ENCODE assay signal across 20 cellular contexts in the genomic region with DNA sequence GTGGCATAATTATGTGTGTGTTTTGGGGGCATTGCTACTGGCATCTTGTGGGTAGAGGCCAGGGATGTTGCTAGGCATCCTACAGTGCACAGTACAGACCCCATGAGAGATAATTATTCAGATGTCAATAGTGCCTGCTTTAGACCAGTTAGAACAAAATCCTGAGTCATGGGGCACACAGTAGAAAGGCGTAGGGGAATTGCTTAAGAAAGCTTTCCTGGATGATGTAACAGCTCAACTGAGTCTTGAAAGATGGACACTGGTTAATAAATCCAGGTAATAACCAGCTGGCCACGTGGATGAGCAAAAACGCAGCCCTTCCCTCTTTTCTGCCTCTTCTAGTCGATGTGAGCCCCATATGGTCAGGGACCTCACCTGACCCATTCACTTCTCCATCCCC. TPM values are rescaled to one million over a fixed set of nuclear protein-coding genes. Genes with fewer than 3 reads are reported as not detected.
A peak's percentile ranks its signal among the peaks of the same experiment; 100 is the strongest.
DNase-seq lines count a peak whose midpoint lies in the region; ATAC-seq and TF ChIP-seq lines count a peak whose summit lies in the region.
"Had no signal": no experiment of that assay in that cellular context is flagged by ENCODE, and none has a peak within 500 bp of the region (broad histone marks: within the 10 kb centered on the region; RNA-seq: fewer than 3 reads in every experiment).

No MANE protein-coding gene starts in this region.

- H4K20me1 ChIP-seq in mammary epithelial cell (ENCODE audit: insufficient read depth, low read length) = no peaks in the 10 kb centered on the region

- peaks cover 17% of the 10 kb centered on the region for H3K4me1 ChIP-seq in mammary epithelial cell (ENCODE audit: insufficient read depth, low read length)
- no peaks in the 10 kb centered on the region for H3K4me1 ChIP-seq in foreskin keratinocyte

- no peaks in the 10 kb centered on the region for H3K79me2 ChIP-seq in mammary epithelial cell (ENCODE audit: insufficient read depth, low read length)

- CTCF ChIA-PET in mammary epithelial cell (lab: Charles Lee; ENCODE audit: low non-redundant PET) = no interaction called here

- H3K4me3 ChIP-seq in NB4 (ENCODE audit: low read depth, low read length) (no peak overlapping the region), mammary epithelial cell (replicated peaks in 1 of 3; ENCODE audit: insufficient read depth in 1 of 3, low read depth in 2 of 3, low read length in 3 of 3) (no peak overlapping the region)
- H3K4me3 ChIP-seq: GM12878, MG63, PC-9 had no signal

- dilution Hi-C loops in mammary epithelial cell (cut with HindIII; ENCODE audit: low sequenced_read_pairs) = loop anchor here (10.0 kb wide), 1 partner anchor 67 kb away; no protein-coding TSS in a partner anchor

- no peaks in the 10 kb centered on the region for H3K36me3 ChIP-seq in mammary epithelial cell (ENCODE audit: insufficient read depth, low read length)

- H3K4me2 ChIP-seq in mammary epithelial cell (ENCODE audit: insufficient read depth, low read depth, low read length) = no peak overlapping the region
- H3K4me2 ChIP-seq: KMS-11, PC-9, SK-N-SH had no signal

- H3K27ac ChIP-seq in mammary epithelial cell (ENCODE audit: insufficient read depth, low read depth, low read length) (no peak overlapping the region), foreskin keratinocyte (no peak overlapping the region)
- H3K27ac ChIP-seq: KMS-11, PC-9 had no signal

- ATAC-seq in foreskin keratinocyte (no peak), HG02642 (IDR thresholded peaks at IDR 0.05; ENCODE audit: poor library complexity, unreplicated experiment) (no peak)
- ATAC-seq: GM12878, Right ventricle myocardium inferior had no signal

- DNase-seq in AML-193 (lab: John Stamatoyannopoulos, UW) (peak; percentile 44 to 56), NB4 (ENCODE audit: low read depth) (peak; percentile 21), mammary epithelial cell (peak; percentile 74), foreskin keratinocyte (peak; percentile 19 to 42), T-helper 2 cell (no peak), NAMALWA (ENCODE audit: low spot score) (no peak)
- DNase-seq: DMS 273 treated with DMSO at 0.1 percent for 48 hours; GDM1; GOT3; MG63; NCI-H187 treated with DMSO at 0.1 percent for 48 hours; NCI-H446; NK-92 treated with Interleukin-12 subunit alpha and Interleukin-12 subunit beta, amount 100 ng/mL, for 24 hours; PC-9; SK-N-SH had no signal

- no peak for TF ChIP-seq POLR2A in NB4 (IDR thresholded peaks at IDR 0.05; ENCODE audit: extremely low read depth, insufficient read length)

- in situ Hi-C loops in mammary epithelial cell (cut with MboI; ENCODE audit: low sequenced_read_pairs in 2 of 2) = no loop called here

- no peaks in the 10 kb centered on the region for H3K9me3 ChIP-seq in mammary epithelial cell (replicated peaks; ENCODE audit: insufficient read depth, low read length)
- H3K9me3 ChIP-seq: MG63, SK-N-SH had no signal

- H3K9ac ChIP-seq in mammary epithelial cell (ENCODE audit: insufficient read depth, low read length) = no peak overlapping the region
- H3K9ac ChIP-seq: KMS-11, SK-N-SH had no signal

- WGBS in mammary epithelial cell (ENCODE audit: low coverage, missing lambda C conversion rate) = 48% methylated on average over 4 of the region's 4 CpGs

- TF ChIP-seq CTCF in NB4 (IDR thresholded peaks at IDR 0.05; ENCODE audit: low read depth, low read length) (no peak), mammary epithelial cell (conservative IDR thresholded peaks at IDR 0.05 in 1 of 2, IDR thresholded peaks at IDR 0.05 in 1 of 2; ENCODE audit: extremely low read depth in 1 of 2, insufficient read depth in 1 of 2, low read depth in 1 of 2, low read length in 2 of 2) (no peak), foreskin keratinocyte (conservative IDR thresholded peaks at IDR 0.05) (no peak)

- intact Hi-C loops in mammary epithelial cell (cut with micrococcal nuclease) = no loop called here

- BruUV-seq in mammary epithelial cell (replicated peaks; lab: Mats Ljungman, UMichigan) = no TSS peak

- H2AFZ ChIP-seq in mammary epithelial cell (ENCODE audit: low read depth, low read length) = peak overlapping the region; percentile 9
- H2AFZ ChIP-seq: PC-9 had no signal

- H3K27me3 ChIP-seq in mammary epithelial cell (ENCODE audit: insufficient read depth, low read length) (no peaks in the 10 kb centered on the region), foreskin keratinocyte (peaks cover 64% of the 10 kb centered on the region)
- H3K27me3 ChIP-seq: MG63 had no signal

RNA-seq across cellular contexts. Expression of gene KCNB1, which starts 51.1 kb away (rescaled TPM):
- total RNA-seq in mammary epithelial cell = under 1 TPM in 1 of 2 donors, not detected in 1; 0.17 TPM
- 0.01 TPM for polyA plus RNA-seq in mammary epithelial cell
- not detected for polyA minus RNA-seq in mammary epithelial cell
- not detected in 2 replicates for total RNA-seq in foreskin keratinocyte
- not detected in 2 replicates for polyA plus RNA-seq in foreskin keratinocyte
- polyA plus RNA-seq: CD14-positive monocyte had no signal

Comparison
In these comparisons a context has a peak if more than half of its experiments do, and no peak if none do; other contexts are left out.
1. DNase-seq: peak in AML-193 (2 of 2), NB4 (single experiment), mammary epithelial cell (single experiment) and foreskin keratinocyte (2 of 2); none in T-helper 2 cell (0 of 5) and NAMALWA (single experiment).